In genomic region chr5:52073993-52074689, GRCh38 we compare ENCODE assay signal across 30 cellular contexts.
DNase-seq lines count a peak whose midpoint lies in the region; ATAC-seq, FAIRE-seq and TF ChIP-seq lines count a peak whose summit lies in the region.
"Had no signal": no experiment of that assay in that cellular context is flagged by ENCODE, and none has a peak within 500 bp of the region (broad histone marks: within the 10 kb centered on the region; RNA-seq: fewer than 3 reads in every experiment).

No MANE protein-coding gene starts in this region.

- H3K4me3 Mint-ChIP-seq in MCF 10A (ENCODE audit: unreplicated experiment) = no peak overlapping the region
- H3K4me3 Mint-ChIP-seq: HFFc6, T-helper 17 cell had no signal

- DNase-seq in MCF 10A (ENCODE audit: unreplicated experiment) (peak; percentile 19), breast epithelium (ENCODE audit: low spot score in 2 of 2) (no peak), HTR-8/SVneo (ENCODE audit: insufficient read length, low spot score) (no peak), NCI-H69 (lab: John Stamatoyannopoulos, UW) (peak; percentile 9), BE2C (no peak)
- DNase-seq: ACHN; Calu3; DMS153; EL; GDM1; H7; HFFc6; Kasumi-1; MM.1S; NCI-H1048; NCI-H1436; NCI-H1930; NCI-H524; NCI-H82; NK-92 treated with Interleukin-12 subunit alpha and Interleukin-12 subunit beta, amount 100 ng/mL, for 24 hours; PC-9; T-helper 17 cell had no signal

- peaks cover 11% of the 10 kb centered on the region for H3K27me3 Mint-ChIP-seq in MCF 10A (ENCODE audit: insufficient read depth, unreplicated experiment)
- H3K27me3 Mint-ChIP-seq: T-helper 17 cell had no signal

- ATAC-seq in HG03457 (IDR thresholded peaks at IDR 0.05; ENCODE audit: unreplicated experiment) (no peak), GM21825 (IDR thresholded peaks at IDR 0.05; ENCODE audit: unreplicated experiment) (no peak)
- ATAC-seq: Right ventricle myocardium inferior, SK-N-SH treated with all-trans-retinoic acid at 6 μM for 48 hours, T-helper 17 cell had no signal

- peak; percentile 99 for TF ChIP-seq EP300 in neural cell (conservative IDR thresholded peaks at IDR 0.05; ENCODE audit: poor library complexity, severe bottlenecking)

- H3K9me3 ChIP-seq in breast epithelium (no peaks in the 10 kb centered on the region), neural cell (ENCODE audit: low read length) (no peaks in the 10 kb centered on the region), BE2C (peaks cover 3% of the 10 kb centered on the region; the same call in 1 of the 2 replicates)
- H3K9me3 ChIP-seq: SJCRH30 had no signal

- no peak overlapping the region for H2AFZ ChIP-seq in neural cell (ENCODE audit: low read depth, low read length)
- H2AFZ ChIP-seq: PC-9 had no signal

- H3K4me2 ChIP-seq in neural cell (ENCODE audit: low read length) = peak overlapping the region; percentile 11
- H3K4me2 ChIP-seq: PC-9 had no signal

- H3K36me3 ChIP-seq in breast epithelium (no peaks in the 10 kb centered on the region), neural cell (ENCODE audit: insufficient read depth, low read length) (no peaks in the 10 kb centered on the region), BE2C (no peaks in the 10 kb centered on the region)
- H3K36me3 ChIP-seq: SJCRH30 had no signal

- H4K20me1 ChIP-seq in neural cell (ENCODE audit: insufficient read depth) = no peaks in the 10 kb centered on the region

- H3K4me3 ChIP-seq in breast epithelium (no peak overlapping the region), neural cell (ENCODE audit: low read length) (no peak overlapping the region), BE2C (ENCODE audit: low read depth, low read length) (no peak overlapping the region)
- H3K4me3 ChIP-seq: PC-9, SJCRH30 had no signal

- POLR2A ChIA-PET in MCF 10A (lab: Yijun Ruan, JAX) = no interaction called here

- no TSS peak for BruUV-seq in MCF 10A (replicated peaks; lab: Mats Ljungman, UMichigan)

- H3K27ac ChIP-seq in breast epithelium = no peak overlapping the region
- peak overlapping the region; percentile 55 for H3K27ac ChIP-seq in neural cell (ENCODE audit: low read length)
- H3K27ac ChIP-seq: PC-9, SJCRH30 had no signal

- no peak for TF ChIP-seq POLR2A in breast epithelium (IDR thresholded peaks at IDR 0.05)

- H3K4me1 ChIP-seq in breast epithelium (no peaks in the 10 kb centered on the region), BE2C (no peaks in the 10 kb centered on the region)
- H3K4me1 ChIP-seq: SJCRH30 had no signal

- CTCF ChIA-PET in MCF 10A (lab: Yijun Ruan, JAX) = interaction anchor here (0.6 kb wide), 1 partner anchor 584 kb away, joined by 3 read pairs; no protein-coding TSS in a partner anchor

- no peak overlapping the region for H3K9ac ChIP-seq in neural cell (ENCODE audit: low read length)

- H3K27ac Mint-ChIP-seq in MCF 10A (ENCODE audit: low read depth, unreplicated experiment) = no peak overlapping the region
- H3K27ac Mint-ChIP-seq: HFFc6, T-helper 17 cell had no signal

- no peaks in the 10 kb centered on the region for H3K9me3 Mint-ChIP-seq in MCF 10A (ENCODE audit: unreplicated experiment)

- TF ChIP-seq RAD21 in neural cell (conservative IDR thresholded peaks at IDR 0.05) = no peak

- TF ChIP-seq CTCF in MCF 10A (IDR thresholded peaks at IDR 0.05; ENCODE audit: unreplicated experiment) = no peak
- no peak for TF ChIP-seq CTCF in breast epithelium (IDR thresholded peaks at IDR 0.05)
- no peak for TF ChIP-seq CTCF in neural cell (IDR thresholded peaks at IDR 0.05; ENCODE audit: poor library complexity, severe bottlenecking)
- TF ChIP-seq CTCF in BE2C (IDR thresholded peaks at IDR 0.05; ENCODE audit: low read depth, low read length) = no peak

- intact Hi-C loops in MCF 10A (cut with micrococcal nuclease) = no loop called here
- intact Hi-C loops in breast epithelium (cut with DNase I; ENCODE audit: low total_unique reads) = loop anchor here (5.0 kb wide), 1 partner anchor 1087 kb away; no protein-coding TSS in a partner anchor

- H3K27me3 ChIP-seq in breast epithelium (no peaks in the 10 kb centered on the region), neural cell (ENCODE audit: insufficient read depth, low read depth, low read length) (no peaks in the 10 kb centered on the region), BE2C (no peaks in the 10 kb centered on the region)
- H3K27me3 ChIP-seq: SJCRH30 had no signal

- peak; percentile 74 for FAIRE-seq in HTR-8/SVneo (lab: Jason Lieb, UNC)
- FAIRE-seq: GM12891, GM19239 had no signal

- no peaks in the 10 kb centered on the region for H3K4me1 Mint-ChIP-seq in MCF 10A (ENCODE audit: insufficient read depth, unreplicated experiment)
- H3K4me1 Mint-ChIP-seq: T-helper 17 cell had no signal

- no peaks in the 10 kb centered on the region for H3K79me2 ChIP-seq in neural cell (replicated peaks; ENCODE audit: insufficient read depth, low read length)

- H3K9me2 ChIP-seq in neural cell (ENCODE audit: insufficient read depth, low read length) = no peaks in the 10 kb centered on the region

- H3K36me3 Mint-ChIP-seq in MCF 10A (ENCODE audit: insufficient read depth, unreplicated experiment) = no peaks in the 10 kb centered on the region

- peaks cover under 1% of the 10 kb centered on the region for H3F3A ChIP-seq in neural cell (ENCODE audit: insufficient read depth, low read length, poor library complexity, severe bottlenecking)

TF ChIP-seq in neural cell, 6 proteins besides CTCF, POLR2A, EP300 and RAD21:
- peak; percentile 91 for TF ChIP-seq POLR2AphosphoS5 (IDR thresholded peaks at IDR 0.05)
- TF ChIP-seq EZH2 (IDR thresholded peaks at IDR 0.05; ENCODE audit: borderline replicate concordance, insufficient read depth, low read length, poor library complexity, severe bottlenecking) = no peak
- TF ChIP-seq REST (IDR thresholded peaks at IDR 0.05; ENCODE audit: borderline replicate concordance) = peak; percentile 100
- no peak for TF ChIP-seq TAF1 (IDR thresholded peaks at IDR 0.05; ENCODE audit: low read depth)
- no peak for TF ChIP-seq MXI1 (conservative IDR thresholded peaks at IDR 0.05; ENCODE audit: poor library complexity, severe bottlenecking)
- peak; percentile 15 for TF ChIP-seq SMC3 (conservative IDR thresholded peaks at IDR 0.05; ENCODE audit: poor library complexity)

Comparison
In these comparisons a context has a peak if more than half of its experiments do, and no peak if none do; other contexts are left out.
1. DNase-seq: peak in MCF 10A (single experiment) and NCI-H69 (single experiment); none in breast epithelium (0 of 2), HTR-8/SVneo (single experiment) and BE2C (single experiment).